Comparison of ENCODE assay signal across 12 cellular contexts in genomic region chr10:73648975-73649829, GRCh38. TPM values are rescaled to one million over a fixed set of nuclear protein-coding genes. Genes with fewer than 3 reads are reported as not detected.
DNase-seq lines count a peak whose midpoint lies in the region; ATAC-seq and TF ChIP-seq lines count a peak whose summit lies in the region.
"Had no signal": no experiment of that assay in that cellular context is flagged by ENCODE, and none has a peak within 500 bp of the region (broad histone marks: within the 10 kb centered on the region; RNA-seq: fewer than 3 reads in every experiment).

No MANE protein-coding gene starts in this region.

- H2BK5ac ChIP-seq in mesendoderm (ENCODE audit: low read length), result no peak overlapping the region

- ATAC-seq in Right ventricle myocardium inferior, result peak; percentile 8
- no peak for ATAC-seq in stimulated activated naive CD8-positive, alpha-beta T cell treated with anti-CD3 and anti-CD28 coated beads, Interleukin-15, amount 100 ng/mL, for 72 hours
- ATAC-seq: Panc1 had no signal

- no peak for TF ChIP-seq CTCF in brain microvascular endothelial cell (IDR thresholded peaks at IDR 0.05; ENCODE audit: low read depth, low read length, missing control alignments)
- TF ChIP-seq CTCF in stomach (IDR thresholded peaks at IDR 0.05), result no peak

- H3K79me1 ChIP-seq in mesendoderm (ENCODE audit: low read length), result no peaks in the 10 kb centered on the region

- H3K36me3 Mint-ChIP-seq in T-helper 2 cell treated with Interferon-gamma antibody and Interleukin-4, amounts not matched to agents 5 μg/mL and 100 μg/mL, for 36 hours (ENCODE audit: low read depth), result no peaks in the 10 kb centered on the region

- no peak overlapping the region for H3K23ac ChIP-seq in mesendoderm (ENCODE audit: low read length)

- no peak overlapping the region for H4K8ac ChIP-seq in mesendoderm (ENCODE audit: low read depth, low read length)

- no peak overlapping the region for H4K5ac ChIP-seq in mesendoderm (ENCODE audit: low read length)

- H3K4me3 Mint-ChIP-seq in T-helper 2 cell treated with Interferon-gamma antibody and Interleukin-4, amounts not matched to agents 5 μg/mL and 100 μg/mL, for 36 hours, result no peak overlapping the region
- H3K4me3 Mint-ChIP-seq in stimulated activated naive CD8-positive, alpha-beta T cell treated with anti-CD3 and anti-CD28 coated beads, Interleukin-15, amount 100 ng/mL, for 72 hours, result peak overlapping the region in 1 of 2 donors; percentile 14
- H3K4me3 Mint-ChIP-seq: dendritic cell treated with granulocyte-macrophage colony-stimulating factor and Interleukin-4, amounts not matched to agents 40 ng/mL and 50 ng/mL, for 4 days had no signal

- peaks cover 10% of the 10 kb centered on the region for H3K4me1 Mint-ChIP-seq in T-helper 2 cell treated with Interferon-gamma antibody and Interleukin-4, amounts not matched to agents 5 μg/mL and 100 μg/mL, for 36 hours (ENCODE audit: low read depth)
- H3K4me1 Mint-ChIP-seq in stimulated activated naive CD8-positive, alpha-beta T cell treated with anti-CD3 and anti-CD28 coated beads, Interleukin-15, amount 100 ng/mL, for 72 hours, result peaks cover 22% of the 10 kb centered on the region

- H3K4me1 ChIP-seq in mesendoderm (ENCODE audit: control insufficient read depth, low read depth, low read length) (peaks cover 16% of the 10 kb centered on the region), stomach (peaks cover 7 to 34% (median 24%) of the 10 kb centered on the region in 4 donors)

- intact Hi-C loops in Right ventricle myocardium inferior (cut with DNase I), result loop anchor here (5.0 kb wide), 1 partner anchor 93 kb away; the partner anchor contains the start of gene SEC24C
- intact Hi-C loops in cardiac septum (cut with DNase I), result loop anchor here (5.0 kb wide), 1 partner anchor 83 kb away; no protein-coding TSS in a partner anchor
- intact Hi-C loops in stomach (cut with DNase I; ENCODE audit: low total_unique reads), result no loop called here

- H2AK5ac ChIP-seq in mesendoderm (ENCODE audit: low read length), result peak overlapping the region; percentile 40

- H3K27me3 ChIP-seq in brain microvascular endothelial cell (replicated peaks) (no peaks in the 10 kb centered on the region), mesendoderm (ENCODE audit: insufficient read depth, low read length, poor library complexity) (no peaks in the 10 kb centered on the region), stomach (no peaks in the 10 kb centered on the region)

- no peak overlapping the region for H3K18ac ChIP-seq in mesendoderm (ENCODE audit: low read length)

- H3K27ac Mint-ChIP-seq in T-helper 2 cell treated with Interferon-gamma antibody and Interleukin-4, amounts not matched to agents 5 μg/mL and 100 μg/mL, for 36 hours, result no peak overlapping the region
- peak overlapping the region in 1 of 2 donors; percentile 27 for H3K27ac Mint-ChIP-seq in stimulated activated naive CD8-positive, alpha-beta T cell treated with anti-CD3 and anti-CD28 coated beads, Interleukin-15, amount 100 ng/mL, for 72 hours
- H3K27ac Mint-ChIP-seq: dendritic cell treated with granulocyte-macrophage colony-stimulating factor and Interleukin-4, amounts not matched to agents 40 ng/mL and 50 ng/mL, for 4 days had no signal

- TF ChIP-seq POLR2A in stomach (IDR thresholded peaks at IDR 0.05), result no peak

- no peak overlapping the region for H2BK120ac ChIP-seq in mesendoderm (ENCODE audit: low read depth, low read length)

- H3K9me3 Mint-ChIP-seq in T-helper 2 cell treated with Interferon-gamma antibody and Interleukin-4, amounts not matched to agents 5 μg/mL and 100 μg/mL, for 36 hours, result no peaks in the 10 kb centered on the region
- H3K9me3 Mint-ChIP-seq in stimulated activated naive CD8-positive, alpha-beta T cell treated with anti-CD3 and anti-CD28 coated beads, Interleukin-15, amount 100 ng/mL, for 72 hours, result no peaks in the 10 kb centered on the region
- H3K9me3 Mint-ChIP-seq: dendritic cell treated with granulocyte-macrophage colony-stimulating factor and Interleukin-4, amounts not matched to agents 40 ng/mL and 50 ng/mL, for 4 days had no signal

- H2BK15ac ChIP-seq in mesendoderm (replicated peaks; ENCODE audit: low read depth), result no peak overlapping the region

- H3K27ac ChIP-seq in brain microvascular endothelial cell, result peak overlapping the region; percentile 97
- peak overlapping the region; percentile 34 for H3K27ac ChIP-seq in mesendoderm (ENCODE audit: low read depth, low read length)
- H3K27ac ChIP-seq in stomach, result no peak overlapping the region

- H3K27me3 Mint-ChIP-seq in T-helper 2 cell treated with Interferon-gamma antibody and Interleukin-4, amounts not matched to agents 5 μg/mL and 100 μg/mL, for 36 hours (ENCODE audit: low read depth), result peaks cover 5% of the 10 kb centered on the region
- H3K27me3 Mint-ChIP-seq in stimulated activated naive CD8-positive, alpha-beta T cell treated with anti-CD3 and anti-CD28 coated beads, Interleukin-15, amount 100 ng/mL, for 72 hours, result peaks cover 19% of the 10 kb centered on the region

- H3K79me2 ChIP-seq in mesendoderm (ENCODE audit: control insufficient read depth, insufficient read depth, low read length), result no peaks in the 10 kb centered on the region

- DNase-seq in Right ventricle myocardium inferior (ENCODE audit: missing footprints), result no peak
- DNase-seq in cardiac septum (ENCODE audit: low spot score), result no peak
- DNase-seq in brain microvascular endothelial cell, result peak; percentile 37
- peak; percentile 97 for DNase-seq in mesendoderm
- no peak for DNase-seq in stomach
- DNase-seq in T-helper 2 cell treated with Interferon-gamma antibody and Interleukin-4, amounts not matched to agents 5 μg/mL and 100 μg/mL, for 36 hours (ENCODE audit: low spot score), result no peak
- DNase-seq in DMS53 (lab: John Stamatoyannopoulos, UW), result no peak
- no peak for DNase-seq in stimulated activated naive CD8-positive, alpha-beta T cell treated with anti-CD3 and anti-CD28 coated beads, Interleukin-15, amount 100 ng/mL, for 72 hours
- DNase-seq: NCI-H2107 had no signal

- H3K36me3 ChIP-seq in brain microvascular endothelial cell (replicated peaks) (no peaks in the 10 kb centered on the region), mesendoderm (ENCODE audit: control insufficient read depth, insufficient read depth, low read length) (no peaks in the 10 kb centered on the region), stomach (no peaks in the 10 kb centered on the region)

- H3K4me2 ChIP-seq in mesendoderm (ENCODE audit: low read length), result peak overlapping the region; percentile 4

- H3K4ac ChIP-seq in mesendoderm (ENCODE audit: low read depth, low read length), result no peak overlapping the region

- TF ChIP-seq EP300 in stomach (IDR thresholded peaks at IDR 0.05), result no peak

- no peak overlapping the region for H3K4me3 ChIP-seq in brain microvascular endothelial cell (ENCODE audit: low read depth, low read length)
- no peak overlapping the region for H3K4me3 ChIP-seq in mesendoderm (ENCODE audit: low read length)
- no peak overlapping the region for H3K4me3 ChIP-seq in stomach

- peak overlapping the region; percentile 17 for H3K56ac ChIP-seq in mesendoderm (ENCODE audit: low read length)

- in situ Hi-C loops in brain microvascular endothelial cell (cut with HindIII; ENCODE audit: low pct_ligation_motif_present, low sequenced_read_pairs), result no loop called here

- H3K9me3 ChIP-seq in stomach, result no peaks in the 10 kb centered on the region

- no CpG with 5 or more reads among the region's 4 CpGs for WGBS in mesendoderm (ENCODE audit: extremely low coverage, insufficient coverage, low lambda C conversion rate)
- 66 to 81% (median 72%) methylated on average over 4 of the region's 4 CpGs for WGBS in stomach, 5 donors

- no peak overlapping the region for H3K9ac ChIP-seq in mesendoderm (ENCODE audit: low read length)

RNA-seq across cellular contexts. Expression of gene SYNPO2L, which starts 6.6 kb away (rescaled TPM):
- total RNA-seq in Right ventricle myocardium inferior (232 TPM), cardiac septum (792 TPM), stomach (not detected)
- 0.42 TPM for polyA plus RNA-seq in mesendoderm (2013, experiment 1 of 2)
- polyA plus RNA-seq in mesendoderm (2013, experiment 2 of 2), result 0.39 TPM
- under 1 TPM in 2 of 3 donors, not detected in 1; 0.03 to 0.12 TPM for polyA plus RNA-seq in stomach
- total RNA-seq: subcutaneous adipose tissue had no signal

RNA-seq across cellular contexts. Expression of gene MYOZ1, which starts 7.9 kb away (rescaled TPM):
- 0.51 TPM for total RNA-seq in Right ventricle myocardium inferior
- 8.7 TPM for total RNA-seq in cardiac septum
- 0.76 TPM for polyA plus RNA-seq in mesendoderm (2013, experiment 1 of 2)
- 1.1 TPM for polyA plus RNA-seq in mesendoderm (2013, experiment 2 of 2)
- 1 to 10 TPM in 1 of 5 donors, not detected in 4; 1.3 TPM for total RNA-seq in stomach
- polyA plus RNA-seq in stomach, result 1 to 10 TPM in 1 of 3 donors, under 1 TPM in 2; 0.18 to 1.2 (median 0.19) TPM

RNA-seq across cellular contexts. Expression of gene AGAP5, which starts 48.7 kb away (rescaled TPM):
- total RNA-seq in Right ventricle myocardium inferior, result 2.6 TPM
- 5.2 TPM for total RNA-seq in cardiac septum
- polyA plus RNA-seq in mesendoderm (2013, experiment 1 of 2), result 1.6 TPM
- polyA plus RNA-seq in mesendoderm (2013, experiment 2 of 2), result 1.1 TPM
- total RNA-seq in stomach, result 10 to 100 TPM in 1 of 5 donors, 1 to 10 TPM in 4; 4.1 to 20.1 (median 8.7) TPM
- polyA plus RNA-seq in stomach, result 1 to 10 TPM; 1.8 to 4.7 (median 2.0) TPM

RNA-seq across cellular contexts. Expression of gene USP54, which starts 58.1 kb away (rescaled TPM):
- total RNA-seq in Right ventricle myocardium inferior, result 29.7 TPM
- 16.3 TPM for total RNA-seq in cardiac septum
- polyA plus RNA-seq in mesendoderm (2013, experiment 1 of 2), result 17.7 TPM
- 17.4 TPM for polyA plus RNA-seq in mesendoderm (2013, experiment 2 of 2)
- 100 to 1,000 TPM in 4 of 5 donors, 10 to 100 TPM in 1; 33.0 to 369 (median 112) TPM for total RNA-seq in stomach
- 10 to 100 TPM in 2 of 3 donors, 1 to 10 TPM in 1; 7.3 to 17.3 (median 11.1) TPM for polyA plus RNA-seq in stomach

Comparison
In these comparisons a context has a peak if more than half of its experiments do, and no peak if none do; other contexts are left out.
1. DNase-seq: peak in brain microvascular endothelial cell (single experiment) and mesendoderm (single experiment); none in Right ventricle myocardium inferior (single experiment), cardiac septum (single experiment), stomach (single experiment), T-helper 2 cell treated with Interferon-gamma antibody and Interleukin-4, amounts not matched to agents 5 μg/mL and 100 μg/mL, for 36 hours (single experiment), DMS53 (single experiment) and stimulated activated naive CD8-positive, alpha-beta T cell treated with anti-CD3 and anti-CD28 coated beads, Interleukin-15, amount 100 ng/mL, for 72 hours (0 of 2).
2. H3K27ac ChIP-seq: peak in brain microvascular endothelial cell (single experiment) and mesendoderm (single experiment); none in stomach (0 of 5).
3. RNA of gene SYNPO2L, which starts 6.6 kb away (total RNA-seq): 792 TPM in cardiac septum (single experiment) and 232 TPM in Right ventricle myocardium inferior (single experiment); not detected in stomach; every median in the first group is over 100 times any median in the second.